22 cellular contexts compared by ENCODE assay signal in the genomic region with DNA sequence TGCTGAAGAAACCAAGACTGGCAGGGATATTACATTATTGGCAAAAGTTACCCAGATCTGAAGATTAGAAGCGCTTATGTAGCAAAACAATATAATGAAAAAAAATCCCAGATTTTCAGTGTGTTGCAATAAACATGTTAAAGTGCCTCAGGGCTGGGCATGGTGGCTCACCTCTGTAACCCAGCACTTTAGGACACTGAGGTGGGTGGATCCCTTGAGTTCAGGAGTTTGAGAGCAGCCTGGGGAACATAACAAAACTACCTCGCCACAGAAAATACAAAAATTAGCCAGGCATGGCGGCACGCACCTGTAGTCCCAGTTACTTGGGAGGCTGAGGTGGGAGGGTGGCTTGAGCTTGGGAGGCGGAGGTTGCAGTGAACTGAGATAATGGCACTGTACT. TPM values are rescaled to one million over a fixed set of nuclear protein-coding genes. Genes with fewer than 3 reads are reported as not detected.
DNase-seq lines count a peak whose midpoint lies in the region; ATAC-seq and TF ChIP-seq lines count a peak whose summit lies in the region.
"Had no signal": no experiment of that assay in that cellular context is flagged by ENCODE, and none has a peak within 500 bp of the region (broad histone marks: within the 10 kb centered on the region; RNA-seq: fewer than 3 reads in every experiment).

No MANE protein-coding gene starts in this region.

- TF ChIP-seq CTCF in RWPE1 (conservative IDR thresholded peaks at IDR 0.05; ENCODE audit: low read depth) = no peak
- TF ChIP-seq CTCF in psoas muscle (IDR thresholded peaks at IDR 0.05) = no peak

- DNase-seq in stimulated activated naive CD8-positive, alpha-beta T cell treated with anti-CD3 and anti-CD28 coated beads, Interleukin-15, Interleukin-2, amounts not matched to agents 100 U/mL and 50 U/mL, for 24 hours = no peak
- DNase-seq in RWPE1 (ENCODE audit: low spot score) (no peak), psoas muscle (no peak), NCI-H2029 treated with DMSO at 0.1 percent for 48 hours (lab: John Stamatoyannopoulos, UW) (no peak), AG08396 (ENCODE audit: low spot score) (no peak)
- DNase-seq in effector memory CD8-positive, alpha-beta T cell = no peak
- no peak for DNase-seq in stimulated activated naive B cell treated with anti-CD40 and anti-IgM and Interleukin-4, amounts not matched to agents 10 μg/mL and 1 μg/mL and 100 μg/mL, for 72 hours
- DNase-seq: amniotic stem cell; BE2C; cerebellar nuclear complex; effector CD8-positive, alpha-beta T cell; GF-D8; kidney; mesendoderm; MM.1S; NCI-H187; NCI-H226; Peyer's patch; stimulated activated CD8-positive, alpha-beta memory T cell treated with anti-CD3 and anti-CD28 coated beads, Interleukin-4, amount 100 ng/mL, for 48 hours had no signal

- H3K9me3 Mint-ChIP-seq in stimulated activated naive CD8-positive, alpha-beta T cell treated with anti-CD3 and anti-CD28 coated beads, Interleukin-15, Interleukin-2, amounts not matched to agents 100 ng/mL and 50 ng/mL, for 24 hours = no peaks in the 10 kb centered on the region
- no peaks in the 10 kb centered on the region for H3K9me3 Mint-ChIP-seq in effector memory CD8-positive, alpha-beta T cell
- H3K9me3 Mint-ChIP-seq in stimulated activated naive B cell treated with anti-CD40 and anti-IgM and Interleukin-4, amounts not matched to agents 10 μg/mL and 1 μg/mL and 100 μg/mL, for 72 hours = no peaks in the 10 kb centered on the region

- H3K4me1 ChIP-seq in psoas muscle = peaks cover 52% of the 10 kb centered on the region
- H3K4me1 ChIP-seq: BE2C had no signal

- H3K4me3 ChIP-seq in psoas muscle = peak overlapping the region; percentile 46
- H3K4me3 ChIP-seq: Peyer's patch, suprapubic skin had no signal

- POLR2A ChIA-PET in RWPE1 (lab: Yijun Ruan, JAX; ENCODE audit: low non-redundant PET) = no interaction called here

- CTCF ChIA-PET in RWPE1 (lab: Yijun Ruan, JAX) = no interaction called here

- no peaks in the 10 kb centered on the region for H3K27me3 ChIP-seq in psoas muscle (ENCODE audit: insufficient read depth in 3 of 3, low read length in 2 of 3)
- H3K27me3 ChIP-seq: BE2C, Peyer's patch, suprapubic skin had no signal

- no peak for ATAC-seq in stimulated activated naive CD8-positive, alpha-beta T cell treated with anti-CD3 and anti-CD28 coated beads, Interleukin-15, Interleukin-2, amounts not matched to agents 100 U/mL and 50 U/mL, for 24 hours
- ATAC-seq in effector memory CD8-positive, alpha-beta T cell (replicated peaks) = no peak
- peak in 1 of 4 donors; percentile 39 for ATAC-seq in psoas muscle
- no peak for ATAC-seq in stimulated activated naive B cell treated with anti-CD40 and anti-IgM and Interleukin-4, amounts not matched to agents 10 μg/mL and 1 μg/mL and 100 μg/mL, for 72 hours (replicated peaks)
- ATAC-seq: SK-N-SH treated with all-trans-retinoic acid at 6 μM for 48 hours had no signal

- no peaks in the 10 kb centered on the region for H3K27me3 Mint-ChIP-seq in stimulated activated naive CD8-positive, alpha-beta T cell treated with anti-CD3 and anti-CD28 coated beads, Interleukin-15, Interleukin-2, amounts not matched to agents 100 ng/mL and 50 ng/mL, for 24 hours
- no peaks in the 10 kb centered on the region for H3K27me3 Mint-ChIP-seq in effector memory CD8-positive, alpha-beta T cell
- H3K27me3 Mint-ChIP-seq in stimulated activated naive B cell treated with anti-CD40 and anti-IgM and Interleukin-4, amounts not matched to agents 10 μg/mL and 1 μg/mL and 100 μg/mL, for 72 hours = no peaks in the 10 kb centered on the region

- WGBS in psoas muscle, 3 donors = 92 to 97% (median 96%) methylated on average over 5 of the region's 5 CpGs

- intact Hi-C loops in psoas muscle (cut with DNase I) = no loop called here

- peak overlapping the region; percentile 7 for H3K4me3 Mint-ChIP-seq in stimulated activated naive CD8-positive, alpha-beta T cell treated with anti-CD3 and anti-CD28 coated beads, Interleukin-15, Interleukin-2, amounts not matched to agents 100 ng/mL and 50 ng/mL, for 24 hours
- H3K4me3 Mint-ChIP-seq in effector memory CD8-positive, alpha-beta T cell = peak overlapping the region in 1 of 2 donors; percentile 98
- no peak overlapping the region for H3K4me3 Mint-ChIP-seq in stimulated activated naive B cell treated with anti-CD40 and anti-IgM and Interleukin-4, amounts not matched to agents 10 μg/mL and 1 μg/mL and 100 μg/mL, for 72 hours

- H3K36me3 Mint-ChIP-seq in stimulated activated naive CD8-positive, alpha-beta T cell treated with anti-CD3 and anti-CD28 coated beads, Interleukin-15, Interleukin-2, amounts not matched to agents 100 ng/mL and 50 ng/mL, for 24 hours (ENCODE audit: low read depth) = peaks cover 74% of the 10 kb centered on the region
- H3K36me3 Mint-ChIP-seq in effector memory CD8-positive, alpha-beta T cell (ENCODE audit: insufficient read depth) = peaks cover 100% of the 10 kb centered on the region
- H3K36me3 Mint-ChIP-seq in stimulated activated naive B cell treated with anti-CD40 and anti-IgM and Interleukin-4, amounts not matched to agents 10 μg/mL and 1 μg/mL and 100 μg/mL, for 72 hours = peaks cover 26 to 41% of the 10 kb centered on the region in 2 donors

- H3K36me3 ChIP-seq in psoas muscle (ENCODE audit: insufficient read depth in 1 of 2, low read depth in 1 of 2) = peaks cover 13 to 98% of the 10 kb centered on the region in 2 donors

- no peaks in the 10 kb centered on the region for H3K9me3 ChIP-seq in psoas muscle
- H3K9me3 ChIP-seq: BE2C, Peyer's patch, suprapubic skin had no signal

- H3K27ac ChIP-seq in RWPE1 (peak overlapping the region; percentile 66), psoas muscle (peak overlapping the region; percentile 32)
- H3K27ac ChIP-seq: Peyer's patch, suprapubic skin had no signal

- peaks cover 66% of the 10 kb centered on the region for H3K4me1 Mint-ChIP-seq in stimulated activated naive CD8-positive, alpha-beta T cell treated with anti-CD3 and anti-CD28 coated beads, Interleukin-15, Interleukin-2, amounts not matched to agents 100 ng/mL and 50 ng/mL, for 24 hours (ENCODE audit: low read depth)
- peaks cover 31 to 53% of the 10 kb centered on the region in 2 donors for H3K4me1 Mint-ChIP-seq in effector memory CD8-positive, alpha-beta T cell (ENCODE audit: low read depth in 2 of 2)
- H3K4me1 Mint-ChIP-seq in stimulated activated naive B cell treated with anti-CD40 and anti-IgM and Interleukin-4, amounts not matched to agents 10 μg/mL and 1 μg/mL and 100 μg/mL, for 72 hours = peaks cover 18 to 27% of the 10 kb centered on the region in 2 donors

- H3K27ac Mint-ChIP-seq in stimulated activated naive CD8-positive, alpha-beta T cell treated with anti-CD3 and anti-CD28 coated beads, Interleukin-15, Interleukin-2, amounts not matched to agents 100 ng/mL and 50 ng/mL, for 24 hours = no peak overlapping the region
- H3K27ac Mint-ChIP-seq in effector memory CD8-positive, alpha-beta T cell = peak overlapping the region; percentile 63 to 64
- H3K27ac Mint-ChIP-seq in stimulated activated naive B cell treated with anti-CD40 and anti-IgM and Interleukin-4, amounts not matched to agents 10 μg/mL and 1 μg/mL and 100 μg/mL, for 72 hours = no peak overlapping the region

RNA-seq across cellular contexts. Expression of gene ZNF207, which starts 6.8 kb away (rescaled TPM):
- total RNA-seq in psoas muscle = 100 to 1,000 TPM in 1 of 4 donors, 10 to 100 TPM in 3; 60.9 to 136 (median 73.4) TPM
- polyA plus RNA-seq in psoas muscle = 100 to 1,000 TPM in 1 of 3 donors, 10 to 100 TPM in 2; 62.2 to 134 (median 75.2) TPM

RNA-seq across cellular contexts. Expression of gene C17orf75, which starts 14.8 kb away (rescaled TPM):
- 10 to 100 TPM in 3 of 4 donors, 1 to 10 TPM in 1; 8.9 to 16.1 (median 13.6) TPM for total RNA-seq in psoas muscle
- polyA plus RNA-seq in psoas muscle = 10 to 100 TPM in 2 of 3 donors, 1 to 10 TPM in 1; 6.1 to 17.8 (median 15.2) TPM

Comparison
In these comparisons a context has a peak if more than half of its experiments do, and no peak if none do; other contexts are left out.
1. H3K27ac Mint-ChIP-seq: peak in effector memory CD8-positive, alpha-beta T cell (2 of 2); none in stimulated activated naive CD8-positive, alpha-beta T cell treated with anti-CD3 and anti-CD28 coated beads, Interleukin-15, Interleukin-2, amounts not matched to agents 100 ng/mL and 50 ng/mL, for 24 hours (single experiment) and stimulated activated naive B cell treated with anti-CD40 and anti-IgM and Interleukin-4, amounts not matched to agents 10 μg/mL and 1 μg/mL and 100 μg/mL, for 72 hours (single experiment).